ENCODE assay signal across 9 cellular contexts in the genomic region with DNA sequence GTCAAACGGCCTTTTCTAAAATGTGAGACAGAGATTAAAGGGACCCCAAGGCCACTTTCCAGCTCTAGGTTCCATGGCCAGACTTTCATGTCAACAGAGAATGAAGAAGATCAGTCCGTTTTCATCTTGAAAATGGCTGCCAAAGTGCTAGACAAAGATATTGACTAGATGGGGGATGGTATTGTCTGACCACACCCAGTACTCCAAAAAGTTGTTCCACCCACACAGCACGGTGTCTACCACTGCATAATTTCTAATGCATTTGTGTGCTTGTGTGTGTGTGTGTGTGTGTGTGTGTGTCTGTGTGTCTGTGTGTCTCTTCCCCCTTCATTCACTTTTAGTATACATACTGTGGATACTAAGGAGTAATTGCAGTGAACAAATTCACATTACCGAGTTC. TPM values are rescaled to one million over a fixed set of nuclear protein-coding genes. Genes with fewer than 3 reads are reported as not detected.
A peak's percentile ranks its signal among the peaks of the same experiment; 100 is the strongest.
DNase-seq lines count a peak whose midpoint lies in the region; ATAC-seq and TF ChIP-seq lines count a peak whose summit lies in the region.
"Had no signal": no experiment of that assay in that cellular context is flagged by ENCODE, and none has a peak within 500 bp of the region (broad histone marks: within the 10 kb centered on the region; RNA-seq: fewer than 3 reads in every experiment).

No MANE protein-coding gene starts in this region.

- H3K4me1 ChIP-seq in mesenchymal stem cell (ENCODE audit: control insufficient read depth, insufficient read depth, low read depth, low read length) (peaks cover 14% of the 10 kb centered on the region), tibial nerve (peaks cover 0 to 73% (median 26%) of the 10 kb centered on the region in 4 donors)

- DNase-seq in NCI-H1930 (lab: John Stamatoyannopoulos, UW) (peak; percentile 50 to 70), dedifferentiated amniotic fluid mesenchymal stem cell (ENCODE audit: extremely low spot score) (peak; percentile 27), mesenchymal stem cell (peak; percentile 64), tibial nerve (ENCODE audit: low spot score in 2 of 2) (peak in 1 of 2 donors; percentile 47), NCI-H524 (lab: John Stamatoyannopoulos, UW) (no peak)
- DNase-seq in activated naive CD4-positive, alpha-beta T cell treated with anti-CD3 and anti-CD28 coated beads, Interleukin-2, amount 50 U/mL, for 16 hours: no peak

- ATAC-seq in HG03342 (IDR thresholded peaks at IDR 0.05; ENCODE audit: unreplicated experiment) (no peak), GM21390 (IDR thresholded peaks at IDR 0.05; ENCODE audit: unreplicated experiment) (no peak)

- H2AK5ac ChIP-seq in mesenchymal stem cell (ENCODE audit: low read length, severe bottlenecking): peak overlapping the region; percentile 74

- no peak overlapping the region for H4K91ac ChIP-seq in mesenchymal stem cell (ENCODE audit: low read length)

- no peaks in the 10 kb centered on the region for H3K9me3 ChIP-seq in mesenchymal stem cell (ENCODE audit: control insufficient read depth, low read length)
- no peaks in the 10 kb centered on the region for H3K9me3 ChIP-seq in tibial nerve

- H3K27ac ChIP-seq in mesenchymal stem cell (ENCODE audit: low read length, poor library complexity, severe bottlenecking) (peak overlapping the region; percentile 93), tibial nerve (peak overlapping the region; percentile 84 to 96 (median 89))
- H3K27ac ChIP-seq: VCaP had no signal

- no peak overlapping the region for H2AFZ ChIP-seq in mesenchymal stem cell (ENCODE audit: low read depth, low read length)

- peak overlapping the region; percentile 38 for H2BK120ac ChIP-seq in mesenchymal stem cell (ENCODE audit: low read depth, low read length)

- WGBS in mesenchymal stem cell: 65% methylated on average over 2 of the region's 4 CpGs
- WGBS in tibial nerve, 2 donors: 18% methylated on average over 4 of the region's 4 CpGs

- H3K4ac ChIP-seq in mesenchymal stem cell (ENCODE audit: low read depth in 1 of 2, low read length in 2 of 2): peak overlapping the region in 1 of 2 experiments; percentile 63

- H3K36me3 ChIP-seq in mesenchymal stem cell (ENCODE audit: control insufficient read depth in 1 of 2, insufficient read depth in 2 of 2, low read depth in 1 of 2, low read length in 2 of 2) (peaks cover 3 to 56% of the 10 kb centered on the region in 2 experiments), tibial nerve (peaks cover 0 to 7% (median 0%) of the 10 kb centered on the region in 3 donors)

- TF ChIP-seq POLR2A in tibial nerve (IDR thresholded peaks at IDR 0.05): no peak

- peak overlapping the region; percentile 94 for H3K9ac ChIP-seq in mesenchymal stem cell (ENCODE audit: low read length)

- H2BK15ac ChIP-seq in mesenchymal stem cell (ENCODE audit: low read depth, poor library complexity, severe bottlenecking): no peak overlapping the region

- no peak overlapping the region for H3K14ac ChIP-seq in mesenchymal stem cell (ENCODE audit: low read length in 2 of 2)

- H3K23ac ChIP-seq in mesenchymal stem cell (ENCODE audit: low read length in 2 of 2): no peak overlapping the region

- H3K27me3 ChIP-seq in mesenchymal stem cell (ENCODE audit: control insufficient read depth in 1 of 2, insufficient read depth in 1 of 2, low read length in 2 of 2) (no peaks in the 10 kb centered on the region), tibial nerve (no peaks in the 10 kb centered on the region)

- no peak for TF ChIP-seq EP300 in tibial nerve (IDR thresholded peaks at IDR 0.05)

- H3K79me1 ChIP-seq in mesenchymal stem cell (replicated peaks; ENCODE audit: low read length, poor library complexity, severe bottlenecking): peaks cover 2% of the 10 kb centered on the region

- peak overlapping the region in 1 of 2 experiments; percentile 61 for H3K18ac ChIP-seq in mesenchymal stem cell (ENCODE audit: low read depth in 1 of 2, low read length in 2 of 2)

- H3K4me2 ChIP-seq in mesenchymal stem cell (ENCODE audit: low read length, poor library complexity, severe bottlenecking): peak overlapping the region; percentile 50

- H2BK12ac ChIP-seq in mesenchymal stem cell (ENCODE audit: low read length in 2 of 2): no peak overlapping the region

- no peak for TF ChIP-seq CTCF in tibial nerve (IDR thresholded peaks at IDR 0.05)

- H3K4me3 ChIP-seq in mesenchymal stem cell (ENCODE audit: insufficient read depth in 1 of 2, low read depth in 1 of 2, low read length in 2 of 2) (peak overlapping the region; percentile 46 to 80), tibial nerve (peak overlapping the region; percentile 48 to 68 (median 60))

- H2BK5ac ChIP-seq in mesenchymal stem cell (ENCODE audit: low read depth, low read length, poor library complexity, severe bottlenecking): no peak overlapping the region

- H4K8ac ChIP-seq in mesenchymal stem cell (ENCODE audit: low read length): peak overlapping the region; percentile 47

RNA-seq across cellular contexts. Expression of a gene that starts 1.3 kb away (rescaled TPM):
- 1,995 TPM for polyA plus RNA-seq in mesenchymal stem cell (2013, experiment 1 of 2)
- 1,960 TPM for polyA plus RNA-seq in mesenchymal stem cell (2013, experiment 2 of 2)
- 100 to 1,000 TPM; 235 to 747 (median 399) TPM for total RNA-seq in tibial nerve

Comparison
In these comparisons a context has a peak if more than half of its experiments do, and no peak if none do; other contexts are left out.
1. DNase-seq: peak in NCI-H1930 (2 of 2), dedifferentiated amniotic fluid mesenchymal stem cell (single experiment) and mesenchymal stem cell (single experiment); none in activated naive CD4-positive, alpha-beta T cell treated with anti-CD3 and anti-CD28 coated beads, Interleukin-2, amount 50 U/mL, for 16 hours (single experiment) and NCI-H524 (0 of 2).